ENCODE assay signal across 13 cellular contexts in genomic region chr14:92688434-92689375, GRCh38. TPM values are rescaled to one million over a fixed set of nuclear protein-coding genes. Genes with fewer than 3 reads are reported as not detected.
DNase-seq lines count a peak whose midpoint lies in the region; ATAC-seq and TF ChIP-seq lines count a peak whose summit lies in the region.
"Had no signal": no experiment of that assay in that cellular context is flagged by ENCODE, and none has a peak within 500 bp of the region (broad histone marks: within the 10 kb centered on the region; RNA-seq: fewer than 3 reads in every experiment).

No MANE protein-coding gene starts in this region.

- peak; percentile 32 for DNase-seq in GM23338 (ENCODE audit: low spot score)
- DNase-seq in NCI-H2227 (lab: John Stamatoyannopoulos, UW; ENCODE audit: unreplicated experiment): peak; percentile 72
- no peak for DNase-seq in esophagus squamous epithelium (lab: John Stamatoyannopoulos, UW)
- no peak for DNase-seq in smooth muscle cell (lab: John Stamatoyannopoulos, UW; ENCODE audit: unreplicated experiment)
- DNase-seq in NCI-H128 (lab: John Stamatoyannopoulos, UW; ENCODE audit: unreplicated experiment): no peak
- DNase-seq in activated CD4-positive, alpha-beta T cell treated with anti-CD3 and anti-CD28 coated beads, Interleukin-2, amount 10 ng/mL, durations not matched to agents 24 days and 14 days: no peak
- DNase-seq: activated CD8-positive, alpha-beta T cell treated with anti-CD3 and anti-CD28 coated beads for 36 hours; activated naive CD8-positive, alpha-beta T cell treated with anti-CD3 and anti-CD28 coated beads, Interleukin-2, amount 10 ng/mL, durations not matched to agents 7 days and 5 days; Calu3; stimulated activated CD4-positive, alpha-beta T cell treated with anti-CD3 and anti-CD28 coated beads, Interleukin-2, amount 100 ng/mL, for 48 hours had no signal

- H3K9me3 Mint-ChIP-seq in GM23338: no peaks in the 10 kb centered on the region
- H3K9me3 Mint-ChIP-seq in activated CD4-positive, alpha-beta T cell treated with anti-CD3 and anti-CD28 coated beads, Interleukin-2, amount 10 ng/mL, durations not matched to agents 24 days and 14 days: no peaks in the 10 kb centered on the region
- H3K9me3 Mint-ChIP-seq: activated CD8-positive, alpha-beta T cell treated with anti-CD3 and anti-CD28 coated beads for 36 hours; activated naive CD8-positive, alpha-beta T cell treated with anti-CD3 and anti-CD28 coated beads, Interleukin-2, amount 10 ng/mL, durations not matched to agents 7 days and 5 days; T-helper 2 cell treated with Interferon-gamma antibody and Interleukin-4, amounts not matched to agents 5 μg/mL and 100 μg/mL, for 36 hours had no signal

- H2AFZ ChIP-seq in GM23338: peak overlapping the region; percentile 90
- H2AFZ ChIP-seq in smooth muscle cell (ENCODE audit: low read depth): no peak overlapping the region

- peaks cover 28% of the 10 kb centered on the region for H3K27me3 Mint-ChIP-seq in GM23338 (ENCODE audit: insufficient read depth, low read depth, poor library complexity)
- no peaks in the 10 kb centered on the region for H3K27me3 Mint-ChIP-seq in activated CD4-positive, alpha-beta T cell treated with anti-CD3 and anti-CD28 coated beads, Interleukin-2, amount 10 ng/mL, durations not matched to agents 24 days and 14 days
- H3K27me3 Mint-ChIP-seq: activated CD8-positive, alpha-beta T cell treated with anti-CD3 and anti-CD28 coated beads for 36 hours; activated naive CD8-positive, alpha-beta T cell treated with anti-CD3 and anti-CD28 coated beads, Interleukin-2, amount 10 ng/mL, durations not matched to agents 7 days and 5 days had no signal

- no peak for TF ChIP-seq CTCF in GM23338 (conservative IDR thresholded peaks at IDR 0.05; ENCODE audit: low read depth in 2 of 2)
- TF ChIP-seq CTCF in esophagus squamous epithelium (IDR thresholded peaks at IDR 0.05): no peak
- TF ChIP-seq CTCF in smooth muscle cell (IDR thresholded peaks at IDR 0.05; ENCODE audit: borderline replicate concordance, insufficient read depth, poor library complexity, severe bottlenecking): no peak

- H3K9ac ChIP-seq in smooth muscle cell (ENCODE audit: low read depth): no peak overlapping the region
- H3K9ac ChIP-seq: parathyroid adenoma had no signal

- H3K4me3 ChIP-seq in GM23338: peak overlapping the region; percentile 63
- H3K4me3 ChIP-seq in esophagus squamous epithelium: peak overlapping the region in 3 of 4 donors; percentile 31 to 62 (median 47)
- no peak overlapping the region for H3K4me3 ChIP-seq in smooth muscle cell

- no peak overlapping the region for H3K27ac Mint-ChIP-seq in GM23338
- H3K27ac Mint-ChIP-seq in activated CD4-positive, alpha-beta T cell treated with anti-CD3 and anti-CD28 coated beads, Interleukin-2, amount 10 ng/mL, durations not matched to agents 24 days and 14 days: no peak overlapping the region
- H3K27ac Mint-ChIP-seq: activated CD8-positive, alpha-beta T cell treated with anti-CD3 and anti-CD28 coated beads for 36 hours; activated naive CD8-positive, alpha-beta T cell treated with anti-CD3 and anti-CD28 coated beads, Interleukin-2, amount 10 ng/mL, durations not matched to agents 7 days and 5 days; T-helper 2 cell treated with Interferon-gamma antibody and Interleukin-4, amounts not matched to agents 5 μg/mL and 100 μg/mL, for 36 hours had no signal

- no peaks in the 10 kb centered on the region for H3F3A ChIP-seq in GM23338 (replicated peaks; ENCODE audit: low read depth)
- H3F3A ChIP-seq in smooth muscle cell (ENCODE audit: low read depth): no peaks in the 10 kb centered on the region

- no peaks in the 10 kb centered on the region for H3K79me2 ChIP-seq in GM23338 (replicated peaks; ENCODE audit: insufficient read depth)
- H3K79me2 ChIP-seq in smooth muscle cell (ENCODE audit: low read depth): no peaks in the 10 kb centered on the region
- H3K79me2 ChIP-seq: parathyroid adenoma had no signal

- TF ChIP-seq POLR2A in esophagus squamous epithelium (IDR thresholded peaks at IDR 0.05): no peak

- H3K9me2 ChIP-seq in GM23338 (ENCODE audit: insufficient read depth): no peaks in the 10 kb centered on the region

- peak; percentile 1; the same call in 1 of the 3 replicates for ATAC-seq in GM23338
- no peak for ATAC-seq in GM21576 (IDR thresholded peaks at IDR 0.05; ENCODE audit: unreplicated experiment)
- ATAC-seq: activated CD8-positive, alpha-beta T cell treated with anti-CD3 and anti-CD28 coated beads for 36 hours had no signal

- 78% methylated on average over 8 to 15 of the region's 30 CpGs for WGBS in esophagus squamous epithelium, 2 donors
- WGBS in smooth muscle cell (ENCODE audit: low lambda C conversion rate): 87% methylated on average over 23 of the region's 30 CpGs

- H3K4me3 Mint-ChIP-seq in GM23338: peak overlapping the region; percentile 59
- H3K4me3 Mint-ChIP-seq in activated CD4-positive, alpha-beta T cell treated with anti-CD3 and anti-CD28 coated beads, Interleukin-2, amount 10 ng/mL, durations not matched to agents 24 days and 14 days: no peak overlapping the region
- H3K4me3 Mint-ChIP-seq: activated CD8-positive, alpha-beta T cell treated with anti-CD3 and anti-CD28 coated beads for 36 hours; activated naive CD8-positive, alpha-beta T cell treated with anti-CD3 and anti-CD28 coated beads, Interleukin-2, amount 10 ng/mL, durations not matched to agents 7 days and 5 days; T-helper 2 cell treated with Interferon-gamma antibody and Interleukin-4, amounts not matched to agents 5 μg/mL and 100 μg/mL, for 36 hours had no signal

- no peaks in the 10 kb centered on the region for H3K4me1 Mint-ChIP-seq in GM23338
- peaks cover 7% of the 10 kb centered on the region for H3K4me1 Mint-ChIP-seq in activated CD4-positive, alpha-beta T cell treated with anti-CD3 and anti-CD28 coated beads, Interleukin-2, amount 10 ng/mL, durations not matched to agents 24 days and 14 days

- intact Hi-C loops in esophagus squamous epithelium (cut with DNase I): loop anchor here (10.0 kb wide), 1 partner anchor 96 kb away; no protein-coding TSS in a partner anchor
- intact Hi-C loops in activated CD4-positive, alpha-beta T cell treated with anti-CD3 and anti-CD28 coated beads, Interleukin-2, amount 10 ng/mL, durations not matched to agents 24 days and 14 days (cut with micrococcal nuclease): no loop called here

- H3K27me3 ChIP-seq in GM23338 (ENCODE audit: insufficient read depth) (peaks cover 23% of the 10 kb centered on the region), esophagus squamous epithelium (peaks cover 0 to 15% (median 0%) of the 10 kb centered on the region in 4 donors), smooth muscle cell (ENCODE audit: low read depth) (peaks cover 14% of the 10 kb centered on the region)

- H3K27ac ChIP-seq in GM23338 (ENCODE audit: low read depth): no peak overlapping the region
- no peak overlapping the region for H3K27ac ChIP-seq in esophagus squamous epithelium
- H3K27ac ChIP-seq in smooth muscle cell (ENCODE audit: low read depth): no peak overlapping the region
- H3K27ac ChIP-seq: parathyroid adenoma had no signal

- no peaks in the 10 kb centered on the region for H3K36me3 Mint-ChIP-seq in GM23338 (ENCODE audit: low read depth)
- peaks cover 11% of the 10 kb centered on the region for H3K36me3 Mint-ChIP-seq in activated CD4-positive, alpha-beta T cell treated with anti-CD3 and anti-CD28 coated beads, Interleukin-2, amount 10 ng/mL, durations not matched to agents 24 days and 14 days (ENCODE audit: low read depth)

- H3K36me3 ChIP-seq in GM23338 (ENCODE audit: insufficient read depth): no peaks in the 10 kb centered on the region
- H3K36me3 ChIP-seq in esophagus squamous epithelium: peaks cover 0 to 42% (median 4%) of the 10 kb centered on the region in 3 donors
- no peaks in the 10 kb centered on the region for H3K36me3 ChIP-seq in smooth muscle cell (ENCODE audit: low read depth)

- H3K4me2 ChIP-seq in GM23338 (peak overlapping the region; percentile 81), smooth muscle cell (peak overlapping the region; percentile 91)

- H3K9me3 ChIP-seq in esophagus squamous epithelium (no peaks in the 10 kb centered on the region), smooth muscle cell (replicated peaks; ENCODE audit: low read depth) (no peaks in the 10 kb centered on the region)

- H4K20me1 ChIP-seq in GM23338 (replicated peaks; ENCODE audit: insufficient read depth) (no peaks in the 10 kb centered on the region), smooth muscle cell (ENCODE audit: low read depth) (no peaks in the 10 kb centered on the region)

- H3K4me1 ChIP-seq in GM23338 (ENCODE audit: insufficient read depth) (no peaks in the 10 kb centered on the region), esophagus squamous epithelium (peaks cover 27 to 41% (median 28%) of the 10 kb centered on the region in 3 donors), smooth muscle cell (ENCODE audit: low read depth) (no peaks in the 10 kb centered on the region)

TF ChIP-seq in GM23338, 12 proteins besides CTCF, POLR2A, EP300 and RAD21 (continues in another document):
- no peak for TF ChIP-seq JUNB (IDR thresholded peaks at IDR 0.05; ENCODE audit: unreplicated experiment)

RNA-seq across cellular contexts. Expression of gene LGMN, which starts 59.7 kb away (rescaled TPM):
- total RNA-seq in GM23338 (2014; rRNA removed; shearing (Covaris generic)): 83.5 and 120 TPM in 2 replicates
- polyA plus RNA-seq in GM23338 (2016; fragmentation: Nextera tagmentation; extraction: Ambion mirVana) (60.0 and 62.9 TPM in 2 replicates), smooth muscle cell (111 and 133 TPM in 2 replicates)
- total RNA-seq in esophagus squamous epithelium (100 to 1,000 TPM in 1 of 4 donors, 10 to 100 TPM in 3; 42.6 to 107 (median 70.8) TPM), smooth muscle cell (110 and 124 TPM in 2 replicates)
- total RNA-seq in activated CD4-positive, alpha-beta T cell treated with anti-CD3 and anti-CD28 coated beads, Interleukin-2, amount 10 ng/mL, durations not matched to agents 24 days and 14 days: 1.4 and 2.1 TPM in 2 replicates

Comparison
In these comparisons a context has a peak if more than half of its experiments do, and no peak if none do; other contexts are left out.
1. DNase-seq: peak in GM23338 (single experiment) and NCI-H2227 (single experiment); none in esophagus squamous epithelium (single experiment), smooth muscle cell (single experiment), NCI-H128 (single experiment) and activated CD4-positive, alpha-beta T cell treated with anti-CD3 and anti-CD28 coated beads, Interleukin-2, amount 10 ng/mL, durations not matched to agents 24 days and 14 days (single experiment).
2. RNA of gene LGMN, which starts 59.7 kb away (total RNA-seq): 110 to 124 TPM in smooth muscle cell, 42.6 to 107 TPM in esophagus squamous epithelium and 83.5 to 120 TPM in GM23338; 1.4 to 2.1 TPM in activated CD4-positive, alpha-beta T cell treated with anti-CD3 and anti-CD28 coated beads, Interleukin-2, amount 10 ng/mL, durations not matched to agents 24 days and 14 days; every median in the first group is over 10 times any median in the second.